In genomic region chr9:94029932-94030317, GRCh38 we compare ENCODE assay signal across 8 cellular contexts. TPM values are rescaled to one million over a fixed set of nuclear protein-coding genes. Genes with fewer than 3 reads are reported as not detected.
DNase-seq lines count a peak whose midpoint lies in the region; ATAC-seq, FAIRE-seq and TF ChIP-seq lines count a peak whose summit lies in the region.

No MANE protein-coding gene starts in this region.

- WGBS in testis, 2 donors = 19 to 25% methylated on average over 6 of the region's 6 CpGs

- peaks cover 2% of the 10 kb centered on the region for H3K27me3 Mint-ChIP-seq in activated CD4-positive, alpha-beta T cell treated with anti-CD3 and anti-CD28 coated beads, Interleukin-2, amount 10 ng/mL, durations not matched to agents 7 days and 5 days
- peaks cover 4% of the 10 kb centered on the region for H3K27me3 Mint-ChIP-seq in activated T-helper 2 cell treated with anti-CD3 and anti-CD28 coated beads, Interferon-gamma antibody, Interleukin-2, Interleukin-4, amounts not matched to agents 10 μg/mL and 5 μg/mL and 100 μg/mL, durations not matched to agents 14 hours and 24 hours and 36 hours (ENCODE audit: low read depth)

- TF ChIP-seq CTCF in kidney (IDR thresholded peaks at IDR 0.05; ENCODE audit: borderline replicate concordance, extremely low read depth, insufficient read depth) (no peak), testis (IDR thresholded peaks at IDR 0.05) (no peak)

- H3K27me3 ChIP-seq in testis = no peaks in the 10 kb centered on the region

- H3K36me3 ChIP-seq in kidney (ENCODE audit: control insufficient read depth in 1 of 2, insufficient read depth in 2 of 2, low read length in 2 of 2) = no peaks in the 10 kb centered on the region
- no peaks in the 10 kb centered on the region for H3K36me3 ChIP-seq in testis (ENCODE audit: low read depth, missing control alignments)

- POLR2A ChIA-PET in activated CD4-positive, alpha-beta T cell treated with anti-CD3 and anti-CD28 coated beads, Interleukin-2, amount 10 ng/mL, durations not matched to agents 7 days and 5 days (lab: Charles Lee) = no interaction called here

- H3K27ac ChIP-seq in kidney (ENCODE audit: low read depth in 2 of 2, low read length in 2 of 2) (peak overlapping the region; percentile 71 to 79), testis (peak overlapping the region; percentile 69 to 86)

- peak overlapping the region; percentile 97 for H3K27ac Mint-ChIP-seq in activated CD4-positive, alpha-beta T cell treated with anti-CD3 and anti-CD28 coated beads, Interleukin-2, amount 10 ng/mL, durations not matched to agents 7 days and 5 days
- H3K27ac Mint-ChIP-seq in activated T-helper 2 cell treated with anti-CD3 and anti-CD28 coated beads, Interferon-gamma antibody, Interleukin-2, Interleukin-4, amounts not matched to agents 10 μg/mL and 5 μg/mL and 100 μg/mL, durations not matched to agents 14 hours and 24 hours and 36 hours = peak overlapping the region; percentile 88

- CTCF ChIA-PET in activated CD4-positive, alpha-beta T cell treated with anti-CD3 and anti-CD28 coated beads, Interleukin-2, amount 10 ng/mL, durations not matched to agents 7 days and 5 days (lab: Charles Lee) = interaction anchor here (0.7 kb wide), 1 partner anchor 139 kb away, joined by 5 read pairs; no protein-coding TSS in a partner anchor

- peaks cover 4 to 11% of the 10 kb centered on the region in 2 donors for H3K4me1 ChIP-seq in kidney (ENCODE audit: control insufficient read depth in 1 of 2, insufficient read depth in 1 of 2, low read depth in 1 of 2, low read length in 2 of 2)
- H3K4me1 ChIP-seq in testis = no peaks in the 10 kb centered on the region

- peak overlapping the region; percentile 63 to 77 for H3K9ac ChIP-seq in kidney (ENCODE audit: low read length in 2 of 2)

- H3K4me1 Mint-ChIP-seq in activated CD4-positive, alpha-beta T cell treated with anti-CD3 and anti-CD28 coated beads, Interleukin-2, amount 10 ng/mL, durations not matched to agents 7 days and 5 days = peaks cover 25% of the 10 kb centered on the region
- peaks cover 15% of the 10 kb centered on the region for H3K4me1 Mint-ChIP-seq in activated T-helper 2 cell treated with anti-CD3 and anti-CD28 coated beads, Interferon-gamma antibody, Interleukin-2, Interleukin-4, amounts not matched to agents 10 μg/mL and 5 μg/mL and 100 μg/mL, durations not matched to agents 14 hours and 24 hours and 36 hours (ENCODE audit: low read depth)

- no peak for DNase-seq in activated CD4-positive, alpha-beta T cell treated with anti-CD3 and anti-CD28 coated beads, Interleukin-2, amount 10 ng/mL, durations not matched to agents 7 days and 5 days
- no peak for DNase-seq in activated CD4-positive, alpha-beta T cell treated with anti-CD3 and anti-CD28 coated beads, Interleukin-2, amount 50 U/mL, for 1 hour
- no peak for DNase-seq in activated T-helper 2 cell treated with anti-CD3 and anti-CD28 coated beads, Interferon-gamma antibody, Interleukin-2, Interleukin-4, amounts not matched to agents 10 μg/mL and 5 μg/mL and 100 μg/mL, durations not matched to agents 14 hours and 24 hours and 36 hours (ENCODE audit: low spot score)
- DNase-seq in kidney = no peak
- no peak for DNase-seq in testis
- DNase-seq in middle frontal gyrus (ENCODE audit: extremely low spot score, low spot score) = no peak
- DNase-seq in DMS53 treated with DMSO at 0.1 percent for 48 hours (lab: John Stamatoyannopoulos, UW; ENCODE audit: unreplicated experiment) = no peak

- intact Hi-C loops in activated T-helper 2 cell treated with anti-CD3 and anti-CD28 coated beads, Interferon-gamma antibody, Interleukin-2, Interleukin-4, amounts not matched to agents 10 μg/mL and 5 μg/mL and 100 μg/mL, durations not matched to agents 14 hours and 24 hours and 36 hours (cut with micrococcal nuclease) = loop anchor here (1.0 kb wide), 1 partner anchor 136 kb away; no protein-coding TSS in a partner anchor
- intact Hi-C loops in kidney (cut with DNase I) = no loop called here
- intact Hi-C loops in testis (cut with DNase I; ENCODE audit: low total_unique reads) = no loop called here

- no peak for ATAC-seq in esophagus mucosa

- TF ChIP-seq POLR2A in testis (IDR thresholded peaks at IDR 0.05) = no peak

- H3K4me3 ChIP-seq in kidney (ENCODE audit: low read length in 2 of 2) (peak overlapping the region; percentile 87 to 91), testis (peak overlapping the region; percentile 74 to 78)

- FAIRE-seq in kidney (lab: Jason Lieb, UNC) = no peak

- H3K4me3 Mint-ChIP-seq in activated CD4-positive, alpha-beta T cell treated with anti-CD3 and anti-CD28 coated beads, Interleukin-2, amount 10 ng/mL, durations not matched to agents 7 days and 5 days = peak overlapping the region; percentile 96
- H3K4me3 Mint-ChIP-seq in activated T-helper 2 cell treated with anti-CD3 and anti-CD28 coated beads, Interferon-gamma antibody, Interleukin-2, Interleukin-4, amounts not matched to agents 10 μg/mL and 5 μg/mL and 100 μg/mL, durations not matched to agents 14 hours and 24 hours and 36 hours (ENCODE audit: low read depth) = peak overlapping the region; percentile 88

- H3K9me3 ChIP-seq in kidney (ENCODE audit: control insufficient read depth in 1 of 2, low read length in 2 of 2) = no peaks in the 10 kb centered on the region
- no peaks in the 10 kb centered on the region for H3K9me3 ChIP-seq in testis

- peaks cover 6% of the 10 kb centered on the region for H3K36me3 Mint-ChIP-seq in activated CD4-positive, alpha-beta T cell treated with anti-CD3 and anti-CD28 coated beads, Interleukin-2, amount 10 ng/mL, durations not matched to agents 7 days and 5 days (ENCODE audit: low read depth)
- H3K36me3 Mint-ChIP-seq in activated T-helper 2 cell treated with anti-CD3 and anti-CD28 coated beads, Interferon-gamma antibody, Interleukin-2, Interleukin-4, amounts not matched to agents 10 μg/mL and 5 μg/mL and 100 μg/mL, durations not matched to agents 14 hours and 24 hours and 36 hours (ENCODE audit: low read depth) = peaks cover 4% of the 10 kb centered on the region

- peaks cover 6% of the 10 kb centered on the region for H3K9me3 Mint-ChIP-seq in activated CD4-positive, alpha-beta T cell treated with anti-CD3 and anti-CD28 coated beads, Interleukin-2, amount 10 ng/mL, durations not matched to agents 7 days and 5 days
- peaks cover 11% of the 10 kb centered on the region for H3K9me3 Mint-ChIP-seq in activated T-helper 2 cell treated with anti-CD3 and anti-CD28 coated beads, Interferon-gamma antibody, Interleukin-2, Interleukin-4, amounts not matched to agents 10 μg/mL and 5 μg/mL and 100 μg/mL, durations not matched to agents 14 hours and 24 hours and 36 hours

RNA-seq across cellular contexts. Expression of gene PTPDC1, which starts 54.3 kb away (rescaled TPM):
- total RNA-seq in activated CD4-positive, alpha-beta T cell treated with anti-CD3 and anti-CD28 coated beads, Interleukin-2, amount 10 ng/mL, durations not matched to agents 7 days and 5 days = 1 to 10 TPM; 5.2 to 5.7 TPM
- 7.1 and 7.2 TPM in 2 replicates for total RNA-seq in activated T-helper 2 cell treated with anti-CD3 and anti-CD28 coated beads, Interferon-gamma antibody, Interleukin-2, Interleukin-4, amounts not matched to agents 10 μg/mL and 5 μg/mL and 100 μg/mL, durations not matched to agents 14 hours and 24 hours and 36 hours
- total RNA-seq in kidney (8.7 TPM), testis (10 to 100 TPM; 32.3 to 35.0 TPM), esophagus mucosa (1.6 TPM)
- polyA plus RNA-seq in kidney (ENCODE audit: insufficient read depth, low read depth, low replicate concordance) (2.8 TPM), testis (ENCODE audit: insufficient read depth, low read depth, low replicate concordance) (18.3 TPM)
